14 cellular contexts compared by ENCODE assay signal in genomic region chr1:229015791-229016190, GRCh38.
"Had no signal": no experiment of that assay in that cellular context is flagged by ENCODE, and none has a peak within 500 bp of the region (broad histone marks: within the 10 kb centered on the region; RNA-seq: fewer than 3 reads in every experiment).

No MANE protein-coding gene starts in this region.

- ATAC-seq: activated CD4-positive, CD25-positive, alpha-beta regulatory T cell treated with anti-CD3 and anti-CD28 coated beads, Interleukin-2, amount 50 U/mL, for 24 hours; activated T-cell treated with anti-CD3 and anti-CD28 coated beads, Interleukin-2, amount 50 U/mL, for 4 hours; esophagus mucosa; naive thymus-derived CD4-positive, alpha-beta T cell; stimulated activated naive CD8-positive, alpha-beta T cell treated with anti-CD3 and anti-CD28 coated beads, Interleukin-15, Interleukin-2, amounts not matched to agents 100 U/mL and 50 U/mL, for 24 hours had no signal

- H3K27me3 ChIP-seq: brain microvascular endothelial cell had no signal

- H3K4me3 ChIP-seq: prostate gland had no signal

- H3K4me1 ChIP-seq: prostate gland had no signal

- DNase-seq: activated CD4-positive, alpha-beta memory T cell treated with anti-CD3 and anti-CD28 coated beads for 36 hours; activated gamma-delta T cell; activated naive CD8-positive, alpha-beta T cell treated with anti-CD3 and anti-CD28 coated beads for 36 hours; activated T-cell treated with anti-CD3 and anti-CD28 coated beads, Interleukin-2, amount 50 U/mL, for 4 hours; brain microvascular endothelial cell; cerebellar nuclear complex; dermis blood vessel endothelial cell; naive thymus-derived CD4-positive, alpha-beta T cell; stimulated activated CD4-positive, alpha-beta T cell treated with anti-CD3 and anti-CD28 coated beads, Interleukin-4, amount 100 ng/mL, for 1 hour; stimulated activated CD8-positive, alpha-beta memory T cell treated with anti-CD3 and anti-CD28 coated beads, Interleukin-4, amount 100 ng/mL, for 48 hours; stimulated activated naive CD8-positive, alpha-beta T cell treated with anti-CD3 and anti-CD28 coated beads, Interleukin-15, Interleukin-2, amounts not matched to agents 100 U/mL and 50 U/mL, for 24 hours had no signal

- H3K36me3 ChIP-seq: brain microvascular endothelial cell, prostate gland had no signal

- H3K27ac ChIP-seq: brain microvascular endothelial cell, prostate gland had no signal

- H3K9me3 ChIP-seq: prostate gland had no signal
